In the genomic region with DNA sequence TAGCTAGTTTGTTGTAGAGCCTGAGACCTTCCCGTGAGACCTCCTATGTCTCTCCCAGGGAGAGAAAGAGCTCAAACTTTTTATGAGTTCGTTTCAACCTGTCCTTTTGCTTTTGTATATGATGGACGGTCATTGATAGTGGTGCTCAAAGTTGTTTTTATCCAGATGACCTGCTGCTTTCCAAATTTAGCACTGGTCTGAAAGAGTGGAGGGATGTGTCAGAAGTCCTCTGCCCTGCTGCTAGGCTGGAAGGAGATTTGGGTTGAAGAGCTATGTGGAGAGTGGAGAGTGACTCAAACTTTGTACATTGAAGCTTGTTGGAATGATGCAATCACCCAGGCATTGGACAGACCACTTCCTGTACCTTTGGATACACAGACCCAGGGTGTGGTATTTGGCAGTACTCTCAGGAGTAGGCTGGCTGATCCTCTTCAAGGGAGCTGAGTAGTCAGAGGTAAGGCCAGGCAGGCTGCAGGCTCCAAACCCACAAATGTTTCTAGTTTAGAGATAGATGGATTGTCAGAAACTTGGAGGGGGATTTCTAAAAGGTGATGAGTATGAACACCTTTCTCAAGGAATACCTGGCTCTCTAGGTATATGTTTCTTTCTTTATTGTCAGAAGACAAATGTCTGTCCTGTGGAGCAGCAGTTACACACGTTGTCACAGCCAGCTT, we compare ENCODE assay signal across 8 cellular contexts. TPM values are rescaled to one million over a fixed set of nuclear protein-coding genes. Genes with fewer than 3 reads are reported as not detected.
DNase-seq lines count a peak whose midpoint lies in the region; ATAC-seq and TF ChIP-seq lines count a peak whose summit lies in the region.

No MANE protein-coding gene starts in this region.

- no peaks in the 10 kb centered on the region for H3K27me3 Mint-ChIP-seq in HFFc6 (ENCODE audit: insufficient read depth)
- no peaks in the 10 kb centered on the region for H3K27me3 Mint-ChIP-seq in T-helper 17 cell

- ATAC-seq in T-helper 17 cell (no peak), GM21619 (IDR thresholded peaks at IDR 0.05; ENCODE audit: unreplicated experiment) (no peak), GM18502 (IDR thresholded peaks at IDR 0.05; ENCODE audit: poor library complexity, unreplicated experiment) (no peak)

- POLR2A ChIA-PET in HEK293T (lab: Yijun Ruan, JAX) = interaction anchor here (0.8 kb wide), 1 partner anchor 11 kb away, joined by 3 read pairs; no protein-coding TSS in a partner anchor

- no peaks in the 10 kb centered on the region for H3K9me3 Mint-ChIP-seq in HFFc6

- DNase-seq in 8988T = peak; percentile 72
- DNase-seq in HFFc6 = peak; percentile 96
- no peak for DNase-seq in T-helper 17 cell
- DNase-seq in iris pigment epithelial cell (ENCODE audit: low read depth) = peak; percentile 99
- no peak for DNase-seq in NCI-H2227 (lab: John Stamatoyannopoulos, UW; ENCODE audit: unreplicated experiment)
- no peak for DNase-seq in HEK293T (ENCODE audit: extremely low spot score)

- H3K27ac Mint-ChIP-seq in HFFc6 = peak overlapping the region; percentile 74; the same call in 1 of the 2 replicates
- peak overlapping the region; percentile 24 for H3K27ac Mint-ChIP-seq in T-helper 17 cell

- H3K4me1 Mint-ChIP-seq in HFFc6 (ENCODE audit: low read depth) (peaks cover 27% of the 10 kb centered on the region), T-helper 17 cell (peaks cover 2% of the 10 kb centered on the region)

- H3K36me3 Mint-ChIP-seq in HFFc6 (ENCODE audit: low read depth) = no peaks in the 10 kb centered on the region
- H3K36me3 Mint-ChIP-seq in T-helper 17 cell (ENCODE audit: low read depth) = no peaks in the 10 kb centered on the region

- TF ChIP-seq CTCF in HFFc6 (IDR thresholded peaks at IDR 0.05) = no peak

- H3K9me3 ChIP-seq in T-helper 17 cell (ENCODE audit: control insufficient read depth, low read length, poor library complexity, severe bottlenecking) = no peaks in the 10 kb centered on the region

- CTCF ChIA-PET in HEK293T (lab: Yijun Ruan, JAX) = interaction anchor here (1.1 kb wide), 1 partner anchor 270 kb away, joined by 3 read pairs; no protein-coding TSS in a partner anchor

- H3K4me3 Mint-ChIP-seq in HFFc6 = peak overlapping the region; percentile 38
- no peak overlapping the region for H3K4me3 Mint-ChIP-seq in T-helper 17 cell

TF ChIP-seq in HEK293T, 16 proteins besides CTCF, POLR2A, EP300 and RAD21:
- TF ChIP-seq FOXM1 (IDR thresholded peaks at IDR 0.05; ENCODE audit: borderline replicate concordance) = no peak
- no peak for TF ChIP-seq SUZ12 (IDR thresholded peaks at IDR 0.05)
- no peak for TF ChIP-seq ARNT (IDR thresholded peaks at IDR 0.05)
- TF ChIP-seq ELF4 (IDR thresholded peaks at IDR 0.05) = no peak
- TF ChIP-seq BHLHE40 (IDR thresholded peaks at IDR 0.05; ENCODE audit: borderline replicate concordance) = no peak
- no peak for TF ChIP-seq FOXK2 (IDR thresholded peaks at IDR 0.05)
- no peak for TF ChIP-seq TARDBP (IDR thresholded peaks at IDR 0.05)
- TF ChIP-seq CTBP1 (IDR thresholded peaks at IDR 0.05; ENCODE audit: borderline replicate concordance) = no peak
- TF ChIP-seq FOXA1 (IDR thresholded peaks at IDR 0.05) = no peak
- TF ChIP-seq LEF1 (IDR thresholded peaks at IDR 0.05; ENCODE audit: borderline replicate concordance) = no peak
- TF ChIP-seq L3MBTL2 (conservative IDR thresholded peaks at IDR 0.05) = no peak

RNA-seq across cellular contexts. Expression of a gene that starts 49.4 kb away (rescaled TPM):
- 10 to 100 TPM; 17.5 to 23.5 (median 20.1) TPM for total RNA-seq in HFFc6 (2021; fragmentation: NEBNext Ultra II Directional; extraction: Animal tissue kit (Norgen Biotek cat#: 25700))
- 10 to 100 TPM; 34.7 to 48.1 TPM for total RNA-seq in T-helper 17 cell

Comparison
In these comparisons a context has a peak if more than half of its experiments do, and no peak if none do; other contexts are left out.
1. DNase-seq: peak in 8988T (single experiment), HFFc6 (single experiment) and iris pigment epithelial cell (single experiment); none in T-helper 17 cell (0 of 3), NCI-H2227 (single experiment) and HEK293T (single experiment).